In the genomic region with DNA sequence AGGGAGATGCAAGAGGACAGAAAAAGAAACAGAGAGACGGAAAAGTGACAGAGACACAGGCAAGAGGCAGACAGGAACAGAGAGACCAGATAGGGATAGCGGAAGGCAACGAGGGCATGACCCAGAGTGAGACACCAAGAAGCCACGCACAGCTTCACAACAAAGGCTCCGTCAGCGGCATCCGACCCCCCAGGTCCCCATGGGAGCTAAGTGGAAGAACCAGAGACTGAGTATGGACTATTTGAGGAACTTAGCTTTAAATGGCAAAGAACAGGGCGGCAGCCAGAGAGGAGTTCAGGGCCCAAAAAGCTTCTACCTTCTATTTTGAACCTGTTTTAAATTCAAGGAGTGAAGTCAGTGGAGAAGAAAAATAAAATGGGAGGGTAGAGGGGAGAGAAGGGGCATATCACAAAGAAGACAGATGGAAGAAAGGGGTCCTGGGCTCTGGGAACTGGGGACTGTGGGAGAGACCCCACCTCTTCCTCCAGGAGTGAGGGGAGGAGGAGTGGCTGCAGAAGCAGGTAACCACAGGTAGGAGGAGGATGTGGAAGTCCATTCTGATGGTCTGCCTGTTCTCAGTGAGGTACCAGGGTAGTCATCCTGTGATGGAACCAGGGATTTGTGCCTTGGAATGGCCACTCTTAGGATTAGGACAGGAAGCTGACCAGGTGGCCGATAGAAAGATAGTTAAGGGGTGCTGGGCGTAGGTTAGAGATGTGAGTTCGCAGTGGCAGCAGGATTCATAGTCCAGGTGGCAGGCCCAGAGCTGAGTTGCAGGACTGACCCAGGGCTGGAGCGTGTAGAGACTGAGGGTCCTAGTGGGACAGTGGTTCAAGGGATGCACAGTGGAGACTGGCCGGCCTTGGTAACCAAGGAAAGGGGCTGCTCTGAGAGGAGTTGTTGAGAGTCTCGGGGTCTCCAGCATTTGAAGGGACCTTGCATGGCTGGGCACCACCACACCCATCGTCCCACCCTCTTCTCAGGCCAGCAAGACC, we compare ENCODE assay signal across 23 cellular contexts. TPM values are rescaled to one million over a fixed set of nuclear protein-coding genes. Genes with fewer than 3 reads are reported as not detected.
"Had no signal": no experiment of that assay in that cellular context is flagged by ENCODE, and none has a peak within 500 bp of the region (broad histone marks: within the 10 kb centered on the region; RNA-seq: fewer than 3 reads in every experiment).

No MANE protein-coding gene starts in this region.

- H3K27ac ChIP-seq: PC-9 had no signal

- H3K4me3 ChIP-seq: PC-9 had no signal

- ATAC-seq: activated CD8-positive, alpha-beta T cell treated with anti-CD3 and anti-CD28 coated beads, Interleukin-2, amount 10 ng/mL, durations not matched to agents 7 days and 5 days; activated naive CD4-positive, alpha-beta T cell treated with anti-CD3 and anti-CD28 coated beads, Interleukin-2, amount 50 U/mL, for 72 hours; T-helper 17 cell; WTC11 had no signal

- H2AFZ ChIP-seq: PC-9 had no signal

- H3K4me2 ChIP-seq: PC-9 had no signal

- DNase-seq: activated CD4-positive, alpha-beta T cell treated with anti-CD3 and anti-CD28 coated beads for 48 hours; activated CD4-positive, alpha-beta T cell treated with anti-CD3 and anti-CD28 coated beads, Interleukin-2, amount 50 U/mL, for 4 hours; activated CD4-positive, CD25-positive, alpha-beta regulatory T cell treated with anti-CD3 and anti-CD28 coated beads, Interleukin-2, amount 50 U/mL, for 72 hours; activated CD8-positive, alpha-beta memory T cell treated with anti-CD3 and anti-CD28 coated beads, Interleukin-2, amount 50 U/mL, for 48 hours; activated CD8-positive, alpha-beta T cell treated with anti-CD3 and anti-CD28 coated beads, Interleukin-2, amount 10 ng/mL, durations not matched to agents 7 days and 5 days; activated naive CD4-positive, alpha-beta T cell treated with Interleukin-2 at 50 U/mL for 16 hours; activated T-cell treated with anti-CD3 and anti-CD28 coated beads, Interleukin-2, amount 50 U/mL, for 1 hour; Kasumi-1; KBM-7; NCI-H1105 treated with DMSO at 0.1 percent for 48 hours; NCI-H1436 treated with DMSO at 0.1 percent for 48 hours; NCI-H187; NCI-H2081; NCI-H510A treated with DMSO at 0.1 percent for 48 hours; NCI-H69; PC-9; SHP77 treated with DMSO at 0.1 percent for 48 hours; T-helper 17 cell; T-helper 9 cell had no signal

RNA-seq across cellular contexts. Expression of gene CSMD2, which starts 37.7 kb away (rescaled TPM):
- total RNA-seq: activated CD8-positive, alpha-beta T cell treated with anti-CD3 and anti-CD28 coated beads, Interleukin-2, amount 10 ng/mL, durations not matched to agents 7 days and 5 days; activated naive CD4-positive, alpha-beta T cell treated with anti-CD3 and anti-CD28 coated beads, Interleukin-2, amount 50 U/mL, for 72 hours; PC-9; T-helper 17 cell had no signal

RNA-seq across cellular contexts. Expression of gene C1orf94, which starts 49.4 kb away (rescaled TPM):
- total RNA-seq: activated CD8-positive, alpha-beta T cell treated with anti-CD3 and anti-CD28 coated beads, Interleukin-2, amount 10 ng/mL, durations not matched to agents 7 days and 5 days; activated naive CD4-positive, alpha-beta T cell treated with anti-CD3 and anti-CD28 coated beads, Interleukin-2, amount 50 U/mL, for 72 hours; cardiac septum; PC-9; SK-MEL-5; T-helper 17 cell had no signal
